Comparison of ENCODE assay signal across 8 cellular contexts in genomic region chr1:203025721-203026665, GRCh38. TPM values are rescaled to one million over a fixed set of nuclear protein-coding genes. Genes with fewer than 3 reads are reported as not detected.
DNase-seq lines count a peak whose midpoint lies in the region; ATAC-seq lines count a peak whose summit lies in the region.

PPFIA4 (plus strand) TSS chr1:203026491; CDS start chr1:203039009, 12,518 bp downstream.

- peak; percentile 77 for ATAC-seq in GM18909 (IDR thresholded peaks at IDR 0.05; ENCODE audit: poor library complexity, unreplicated experiment)
- peak; percentile 82 for ATAC-seq in HG03280 (IDR thresholded peaks at IDR 0.05; ENCODE audit: unreplicated experiment)
- peak; percentile 96 for ATAC-seq in left colon

- intact Hi-C loops in left colon (cut with DNase I, micrococcal nuclease) = no loop called here

- peak within 1 kb of the TSS; percentile 82 for H3K27ac ChIP-seq in cingulate gyrus (ENCODE audit: low read depth, low read length)

- DNase-seq in A172 (ENCODE audit: low spot score) = peak; percentile 73
- peak; percentile 69 to 96 for DNase-seq in NCI-H446 (lab: John Stamatoyannopoulos, UW)
- DNase-seq in activated CD4-positive, alpha-beta T cell treated with anti-CD3 and anti-CD28 coated beads for 48 hours = peak; percentile 92
- peak; percentile 76 to 89 for DNase-seq in left colon
- DNase-seq in stimulated activated CD4-positive, alpha-beta T cell treated with anti-CD3 and anti-CD28 coated beads, Interleukin-1b, Interleukin-23, amount 100 ng/mL, for 1 hour (ENCODE audit: low read depth in 2 of 2) = peak; percentile 72 to 80

RNA-seq across cellular contexts. Expression of gene PPFIA4, which starts in this region (rescaled TPM):
- 2.3 and 6.6 TPM in 2 replicates for total RNA-seq in A172 (2014; rRNA removed; shearing (Covaris generic))
- 1 to 10 TPM in 1 of 2 donors, under 1 TPM in 1; 0.58 to 1.7 TPM for total RNA-seq in left colon

Comparison
In these comparisons a context has a peak if more than half of its experiments do, and no peak if none do; other contexts are left out.
1. Peak in every context shown above with its lines: DNase-seq, ATAC-seq and H3K27ac ChIP-seq.